In the genomic region with DNA sequence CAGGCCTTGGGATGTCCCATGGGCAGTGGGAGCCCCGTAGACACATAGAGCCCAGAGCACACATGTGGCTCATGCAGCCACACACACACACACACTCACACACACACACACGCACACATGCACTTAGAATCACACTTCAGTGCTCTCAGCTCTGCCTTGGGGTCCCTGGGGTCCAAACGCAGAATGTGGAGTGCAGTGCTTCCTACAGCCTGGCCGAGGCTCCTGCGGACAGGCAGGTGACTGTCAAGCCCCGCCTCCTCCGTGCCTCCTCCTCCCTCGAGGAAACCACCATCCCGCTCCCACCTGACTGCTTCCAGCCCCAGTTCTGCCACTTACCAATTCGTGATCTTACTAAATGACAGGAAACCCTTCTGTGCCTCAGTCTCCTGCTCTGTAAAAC, we compare ENCODE assay signal across 17 cellular contexts. TPM values are rescaled to one million over a fixed set of nuclear protein-coding genes. Genes with fewer than 3 reads are reported as not detected.
DNase-seq lines count a peak whose midpoint lies in the region; ATAC-seq and TF ChIP-seq lines count a peak whose summit lies in the region.
"Had no signal": no experiment of that assay in that cellular context is flagged by ENCODE, and none has a peak within 500 bp of the region (broad histone marks: within the 10 kb centered on the region; RNA-seq: fewer than 3 reads in every experiment).

No MANE protein-coding gene starts in this region.

- H3K36me3 Mint-ChIP-seq in H9 (ENCODE audit: insufficient read depth in 1 of 3, low read depth in 3 of 3), result no peaks in the 10 kb centered on the region
- no peaks in the 10 kb centered on the region for H3K36me3 Mint-ChIP-seq in glutamatergic neuron (ENCODE audit: unreplicated experiment)
- H3K36me3 Mint-ChIP-seq in neural progenitor cell, result no peaks in the 10 kb centered on the region
- no peaks in the 10 kb centered on the region for H3K36me3 Mint-ChIP-seq in activated T-cell treated with anti-CD3 and anti-CD28 coated beads, Interleukin-2, amount 50 U/mL, for 24 hours (ENCODE audit: low read depth)

- H3K36me3 ChIP-seq in BLaER1 treated with 17β-estradiol and CSF1 and Interleukin-3, amounts not matched to agents 10 nM and 100 nM, result no peaks in the 10 kb centered on the region
- no peaks in the 10 kb centered on the region for H3K36me3 ChIP-seq in neural progenitor cell
- H3K36me3 ChIP-seq: MG63 had no signal

- no peak overlapping the region for H2AFZ ChIP-seq in H9 (ENCODE audit: low read length)
- H2AFZ ChIP-seq in neural progenitor cell (replicated peaks), result no peak overlapping the region

- H3K27ac Mint-ChIP-seq in H9, result no peak overlapping the region; a peak in 1 of 7 replicates
- peak overlapping the region; percentile 33 for H3K27ac Mint-ChIP-seq in glutamatergic neuron (ENCODE audit: unreplicated experiment)
- no peak overlapping the region for H3K27ac Mint-ChIP-seq in neural progenitor cell
- no peak overlapping the region for H3K27ac Mint-ChIP-seq in activated T-cell treated with anti-CD3 and anti-CD28 coated beads, Interleukin-2, amount 50 U/mL, for 24 hours

- H3K23ac ChIP-seq in H9 (ENCODE audit: insufficient read length, low read depth, low read length), result no peak overlapping the region

- no peak overlapping the region for H2BK12ac ChIP-seq in H9 (ENCODE audit: insufficient read length, low read depth, low read length)

- peaks cover 2 to 6% (median 3%) of the 10 kb centered on the region in 11 experiments; a peak in 13 of 22 replicates for H3K9me3 ChIP-seq in BLaER1 treated with 17β-estradiol and CSF1 and Interleukin-3, amounts not matched to agents 10 nM and 100 nM (replicated peaks in 1 of 11)
- no peaks in the 10 kb centered on the region for H3K9me3 ChIP-seq in H9 (ENCODE audit: control insufficient read depth, low read depth, low read length)
- H3K9me3 ChIP-seq in neural progenitor cell (ENCODE audit: low read depth), result no peaks in the 10 kb centered on the region
- H3K9me3 ChIP-seq: MG63 had no signal

- H3K4ac ChIP-seq in H9 (ENCODE audit: low read depth, low read length), result no peak overlapping the region

- H3K79me2 ChIP-seq in H9 (ENCODE audit: insufficient read depth, low read length) (no peaks in the 10 kb centered on the region), neural progenitor cell (ENCODE audit: low read depth) (no peaks in the 10 kb centered on the region)

- no peak for ATAC-seq in HG02759 (IDR thresholded peaks at IDR 0.05; ENCODE audit: unreplicated experiment)
- no peak for ATAC-seq in GM21367 (IDR thresholded peaks at IDR 0.05; ENCODE audit: unreplicated experiment)
- ATAC-seq: HCT116, Panc1 had no signal

- no CpG with 5 or more reads among the region's 10 CpGs for WGBS in H9 (ENCODE audit: extremely low coverage, insufficient read length, low lambda C conversion rate)

- H4K5ac ChIP-seq in H9 (ENCODE audit: insufficient read length, low read depth, low read length), result no peak overlapping the region

- no peak overlapping the region for H3K14ac ChIP-seq in H9 (ENCODE audit: insufficient read depth, low read length)

- no peak overlapping the region for H2BK120ac ChIP-seq in H9 (ENCODE audit: low read depth, low read length, poor library complexity, severe bottlenecking)

- peaks cover 22 to 67% (median 63%) of the 10 kb centered on the region in 10 experiments for H3K4me1 ChIP-seq in BLaER1 treated with 17β-estradiol and CSF1 and Interleukin-3, amounts not matched to agents 10 nM and 100 nM
- H3K4me1 ChIP-seq in H9 (ENCODE audit: insufficient read depth, low read length), result peaks cover 1% of the 10 kb centered on the region; the same call in 1 of the 2 replicates
- H3K4me1 ChIP-seq in neural progenitor cell, result peaks cover 9% of the 10 kb centered on the region

- H2AK5ac ChIP-seq in H9 (ENCODE audit: insufficient read length, low read length), result no peak overlapping the region

- peaks cover 0 to 30% (median 0%) of the 10 kb centered on the region in 11 experiments; a peak in 2 of 22 replicates for H4K20me1 ChIP-seq in BLaER1 treated with 17β-estradiol and CSF1 and Interleukin-3, amounts not matched to agents 10 nM and 100 nM
- no peaks in the 10 kb centered on the region for H4K20me1 ChIP-seq in H9 (ENCODE audit: control insufficient read depth, insufficient read depth, insufficient read length)
- no peaks in the 10 kb centered on the region for H4K20me1 ChIP-seq in neural progenitor cell (ENCODE audit: low read depth)

- H3K56ac ChIP-seq in H9 (ENCODE audit: insufficient read length, low read depth, low read length), result no peak overlapping the region

- no peak overlapping the region for H4K91ac ChIP-seq in H9 (ENCODE audit: insufficient read length, low read depth, low read length)

- no peak overlapping the region for H4K8ac ChIP-seq in H9 (replicated peaks; ENCODE audit: insufficient read length, low read depth, low read length)

- H3K27me3 Mint-ChIP-seq in H9 (ENCODE audit: low read depth), result peaks cover 2% of the 10 kb centered on the region
- peaks cover 22% of the 10 kb centered on the region for H3K27me3 Mint-ChIP-seq in glutamatergic neuron (ENCODE audit: unreplicated experiment)
- H3K27me3 Mint-ChIP-seq in neural progenitor cell (ENCODE audit: insufficient read depth, low read depth), result peaks cover 16% of the 10 kb centered on the region
- peaks cover 6% of the 10 kb centered on the region for H3K27me3 Mint-ChIP-seq in activated T-cell treated with anti-CD3 and anti-CD28 coated beads, Interleukin-2, amount 50 U/mL, for 24 hours

- no peak overlapping the region for H3T11ph ChIP-seq in H9 (ENCODE audit: low read length)

- H2BK20ac ChIP-seq in H9 (ENCODE audit: low read depth, low read length, poor library complexity, severe bottlenecking), result no peak overlapping the region

- H3K4me3 ChIP-seq in BLaER1 treated with 17β-estradiol and CSF1 and Interleukin-3, amounts not matched to agents 10 nM and 100 nM, result no peak overlapping the region
- no peak overlapping the region for H3K4me3 ChIP-seq in neural progenitor cell
- H3K4me3 ChIP-seq: MG63, SK-N-MC had no signal

- H3K18ac ChIP-seq in H9 (ENCODE audit: insufficient read length, low read depth, low read length), result no peak overlapping the region

- H3K9me3 Mint-ChIP-seq in H9 (peaks cover 0 to under 1% of the 10 kb centered on the region in 2 experiments; a peak in 1 of 5 replicates), glutamatergic neuron (ENCODE audit: unreplicated experiment) (peaks cover 9% of the 10 kb centered on the region), neural progenitor cell (no peaks in the 10 kb centered on the region)
- H3K9me3 Mint-ChIP-seq in activated T-cell treated with anti-CD3 and anti-CD28 coated beads, Interleukin-2, amount 50 U/mL, for 24 hours, result no peaks in the 10 kb centered on the region

- H2BK15ac ChIP-seq in H9 (ENCODE audit: low read depth, low read length), result no peak overlapping the region

- no peaks in the 10 kb centered on the region for H3K23me2 ChIP-seq in H9 (ENCODE audit: insufficient read length, low read depth, low read length, poor library complexity, severe bottlenecking)

- H3K9ac ChIP-seq in BLaER1 treated with 17β-estradiol and CSF1 and Interleukin-3, amounts not matched to agents 10 nM and 100 nM, result no peak overlapping the region
- H3K9ac ChIP-seq in H9 (ENCODE audit: extremely low read depth, insufficient read length, low read length) (no peak overlapping the region), neural progenitor cell (no peak overlapping the region)

- no peak overlapping the region for H2BK5ac ChIP-seq in H9 (ENCODE audit: insufficient read length, low read length)

- DNase-seq in H9 (peak; percentile 85), glutamatergic neuron (peak; percentile 83), neural progenitor cell (ENCODE audit: low spot score) (peak; percentile 31), NCI-H226 (no peak)
- DNase-seq in activated T-cell treated with anti-CD3 and anti-CD28 coated beads, Interleukin-2, amount 50 U/mL, for 24 hours, result no peak
- DNase-seq: COR-L47, DMS153, MG63, NCI-H1930, NCI-H510A treated with DMSO at 0.1 percent for 48 hours, Right ventricle myocardium superior had no signal

- H3K27me3 ChIP-seq in BLaER1 treated with 17β-estradiol and CSF1 and Interleukin-3, amounts not matched to agents 10 nM and 100 nM, result peaks cover 0 to 13% (median 0%) of the 10 kb centered on the region in 11 experiments; a peak in 1 of 22 replicates
- H3K27me3 ChIP-seq in H9 (ENCODE audit: insufficient read depth, low read length), result no peaks in the 10 kb centered on the region
- H3K27me3 ChIP-seq in neural progenitor cell, result no peaks in the 10 kb centered on the region
- H3K27me3 ChIP-seq: MG63 had no signal

- H3F3A ChIP-seq in neural progenitor cell (ENCODE audit: low read depth), result no peaks in the 10 kb centered on the region

- H3K4me1 Mint-ChIP-seq in H9 (peaks cover 49 to 52% of the 10 kb centered on the region in 2 experiments), glutamatergic neuron (ENCODE audit: low read depth, unreplicated experiment) (peaks cover 22% of the 10 kb centered on the region), neural progenitor cell (peaks cover 8% of the 10 kb centered on the region)
- H3K4me1 Mint-ChIP-seq in activated T-cell treated with anti-CD3 and anti-CD28 coated beads, Interleukin-2, amount 50 U/mL, for 24 hours (ENCODE audit: low read depth), result peaks cover 10% of the 10 kb centered on the region

- TF ChIP-seq CTCF in H9 (conservative IDR thresholded peaks at IDR 0.05), result no peak
- TF ChIP-seq CTCF in glutamatergic neuron (IDR thresholded peaks at IDR 0.05; ENCODE audit: partially characterized antibody, unreplicated experiment), result no peak
- no peak for TF ChIP-seq CTCF in neural progenitor cell (IDR thresholded peaks at IDR 0.05)

- H3K4me2 ChIP-seq in BLaER1 treated with 17β-estradiol and CSF1 and Interleukin-3, amounts not matched to agents 10 nM and 100 nM, result peak overlapping the region in 8 of 11 experiments; percentile 5 to 69 (median 58); a peak in 15 of 22 replicates
- H3K4me2 ChIP-seq in H9 (ENCODE audit: insufficient read depth, insufficient read length, low read length), result no peak overlapping the region
- no peak overlapping the region for H3K4me2 ChIP-seq in neural progenitor cell

- no peak overlapping the region; a peak in 1 of 5 replicates for H3K4me3 Mint-ChIP-seq in H9
- H3K4me3 Mint-ChIP-seq in glutamatergic neuron (ENCODE audit: unreplicated experiment), result peak overlapping the region; percentile 37
- H3K4me3 Mint-ChIP-seq in neural progenitor cell, result no peak overlapping the region
- H3K4me3 Mint-ChIP-seq in activated T-cell treated with anti-CD3 and anti-CD28 coated beads, Interleukin-2, amount 50 U/mL, for 24 hours, result no peak overlapping the region

- H3K79me1 ChIP-seq in H9 (ENCODE audit: insufficient read depth, low read depth, low read length, poor library complexity, severe bottlenecking), result no peaks in the 10 kb centered on the region

- H3K27ac ChIP-seq in BLaER1 treated with 17β-estradiol and CSF1 and Interleukin-3, amounts not matched to agents 10 nM and 100 nM, result no peak overlapping the region
- H3K27ac ChIP-seq in H9 (ENCODE audit: insufficient read length, low read depth, low read length) (no peak overlapping the region), neural progenitor cell (no peak overlapping the region)
- H3K27ac ChIP-seq: SK-N-MC had no signal

RNA-seq across cellular contexts. Expression of a gene that starts 11.6 kb away (rescaled TPM):
- 2.7 and 3.4 TPM in 2 replicates for total RNA-seq in H9 (2021)
- 1.4 TPM for total RNA-seq in glutamatergic neuron (ENCODE audit: unreplicated experiment)
- 2.8 and 5.0 TPM in 2 replicates for total RNA-seq in neural progenitor cell (ENCODE audit: low replicate concordance)

Comparison
In these comparisons a context has a peak if more than half of its experiments do, and no peak if none do; other contexts are left out.
1. H3K4me2 ChIP-seq: peak in BLaER1 treated with 17β-estradiol and CSF1 and Interleukin-3, amounts not matched to agents 10 nM and 100 nM (8 of 11); none in H9 (single experiment) and neural progenitor cell (single experiment).
2. DNase-seq: peak in H9 (single experiment), glutamatergic neuron (single experiment) and neural progenitor cell (single experiment); none in NCI-H226 (single experiment) and activated T-cell treated with anti-CD3 and anti-CD28 coated beads, Interleukin-2, amount 50 U/mL, for 24 hours (single experiment).